8 cellular contexts compared by ENCODE assay signal in genomic region chr3:123758081-123758564, GRCh38.
DNase-seq lines count a peak whose midpoint lies in the region; ATAC-seq and TF ChIP-seq lines count a peak whose summit lies in the region.

No MANE protein-coding gene starts in this region.

- no peak for TF ChIP-seq CTCF in parathyroid adenoma (IDR thresholded peaks at IDR 0.05)
- TF ChIP-seq CTCF in ovary (IDR thresholded peaks at IDR 0.05), result no peak

- H3K36me3 ChIP-seq in parathyroid adenoma (ENCODE audit: control insufficient read depth, insufficient read depth, low read length) (no peaks in the 10 kb centered on the region), ovary (no peaks in the 10 kb centered on the region)

- H3K9me3 ChIP-seq in parathyroid adenoma (ENCODE audit: control insufficient read depth, low read length), result no peaks in the 10 kb centered on the region
- no peaks in the 10 kb centered on the region for H3K9me3 ChIP-seq in ovary

- H3K27me3 Mint-ChIP-seq in activated naive CD8-positive, alpha-beta T cell treated with anti-CD3 and anti-CD28 coated beads, Interleukin-2, amount 50 U/mL, for 24 hours, result peaks cover 11% of the 10 kb centered on the region

- H3K27me3 ChIP-seq in parathyroid adenoma (ENCODE audit: control insufficient read depth, insufficient read depth, low read length) (no peaks in the 10 kb centered on the region), ovary (no peaks in the 10 kb centered on the region)

- WGBS in ovary, 3 donors, result 38 to 47% (median 38%) methylated on average over 2 of the region's 2 CpGs

- H3K36me3 Mint-ChIP-seq in activated naive CD8-positive, alpha-beta T cell treated with anti-CD3 and anti-CD28 coated beads, Interleukin-2, amount 50 U/mL, for 24 hours (ENCODE audit: low read depth), result no peaks in the 10 kb centered on the region

- TF ChIP-seq POLR2A in ovary (IDR thresholded peaks at IDR 0.05), result no peak

- ATAC-seq in GM18498 (IDR thresholded peaks at IDR 0.05; ENCODE audit: unreplicated experiment), result no peak
- ATAC-seq in activated naive CD8-positive, alpha-beta T cell treated with anti-CD3 and anti-CD28 coated beads, Interleukin-2, amount 50 U/mL, for 24 hours, result no peak

- no peak for TF ChIP-seq EP300 in ovary (IDR thresholded peaks at IDR 0.05)

- peaks cover 10% of the 10 kb centered on the region for H3K4me1 Mint-ChIP-seq in activated naive CD8-positive, alpha-beta T cell treated with anti-CD3 and anti-CD28 coated beads, Interleukin-2, amount 50 U/mL, for 24 hours

- H3K9ac ChIP-seq in parathyroid adenoma, result no peak overlapping the region

- H3K79me2 ChIP-seq in parathyroid adenoma, result no peaks in the 10 kb centered on the region

- peak overlapping the region; percentile 20 for H3K4me2 ChIP-seq in parathyroid adenoma (ENCODE audit: low read length)

- H3K4me1 ChIP-seq in parathyroid adenoma (peaks cover 20% of the 10 kb centered on the region), ovary (ENCODE audit: insufficient read depth) (no peaks in the 10 kb centered on the region)

- H3K9me3 Mint-ChIP-seq in activated naive CD8-positive, alpha-beta T cell treated with anti-CD3 and anti-CD28 coated beads, Interleukin-2, amount 50 U/mL, for 24 hours, result no peaks in the 10 kb centered on the region

- peak overlapping the region; percentile 64 for H2AFZ ChIP-seq in parathyroid adenoma

- H3K27ac Mint-ChIP-seq in activated naive CD8-positive, alpha-beta T cell treated with anti-CD3 and anti-CD28 coated beads, Interleukin-2, amount 50 U/mL, for 24 hours, result no peak overlapping the region

- H3K27ac ChIP-seq in parathyroid adenoma, result peak overlapping the region; percentile 60
- no peak overlapping the region for H3K27ac ChIP-seq in ovary

- intact Hi-C loops in ovary (cut with DNase I), result no loop called here

- DNase-seq in EL (peak; percentile 97), NCI-H1694 (lab: John Stamatoyannopoulos, UW) (peak; percentile 63), amniotic epithelial cell (ENCODE audit: low read depth) (peak; percentile 88), ovary (no peak), NCI-H526 (lab: John Stamatoyannopoulos, UW) (no peak)
- no peak for DNase-seq in activated naive CD8-positive, alpha-beta T cell treated with anti-CD3 and anti-CD28 coated beads, Interleukin-2, amount 50 U/mL, for 24 hours

- no peak overlapping the region for H3K4me3 Mint-ChIP-seq in activated naive CD8-positive, alpha-beta T cell treated with anti-CD3 and anti-CD28 coated beads, Interleukin-2, amount 50 U/mL, for 24 hours

- H3K4me3 ChIP-seq in parathyroid adenoma (ENCODE audit: low read depth, low read length) (no peak overlapping the region), ovary (no peak overlapping the region)

Comparison
In these comparisons a context has a peak if more than half of its experiments do, and no peak if none do; other contexts are left out.
1. DNase-seq: peak in EL (single experiment), NCI-H1694 (single experiment) and amniotic epithelial cell (single experiment); none in ovary (0 of 5), activated naive CD8-positive, alpha-beta T cell treated with anti-CD3 and anti-CD28 coated beads, Interleukin-2, amount 50 U/mL, for 24 hours (single experiment) and NCI-H526 (0 of 2).